ENCODE assay signal across 16 cellular contexts in the genomic region with DNA sequence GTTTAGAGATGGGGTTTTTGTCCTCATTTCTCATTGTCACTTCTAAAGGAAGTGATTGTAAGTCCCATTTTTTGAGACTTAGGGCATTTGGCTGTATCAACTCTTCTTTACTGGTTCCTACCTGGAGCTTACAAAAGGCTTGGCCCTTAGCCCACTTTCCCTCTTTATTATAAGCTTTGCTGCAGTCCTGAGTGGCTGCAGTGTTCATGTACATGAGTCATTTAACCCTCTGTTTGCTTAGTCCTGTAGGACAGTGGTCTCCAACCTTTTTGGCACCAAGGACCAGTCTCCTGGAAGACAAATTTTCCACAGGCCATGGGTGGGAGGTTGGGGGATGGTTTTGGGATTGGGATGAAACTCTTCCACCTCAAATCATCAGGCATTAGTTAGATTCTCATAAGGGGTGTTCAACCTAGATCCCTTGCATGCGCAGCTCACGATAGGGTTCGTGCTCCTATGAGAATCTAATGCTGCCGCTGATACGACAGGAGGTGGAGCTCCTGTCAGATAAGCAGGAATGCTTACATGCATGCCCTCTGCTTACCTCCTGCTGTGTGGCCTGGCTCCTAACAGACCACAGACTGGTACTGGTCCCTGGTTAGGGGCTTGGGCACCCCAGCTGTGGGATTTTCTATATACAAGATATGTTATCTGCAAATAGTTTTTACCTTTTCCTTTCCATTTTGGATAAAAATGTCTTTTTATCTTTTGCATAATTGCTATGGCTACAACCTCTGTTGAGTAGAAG.
DNase-seq lines count a peak whose midpoint lies in the region; FAIRE-seq and TF ChIP-seq lines count a peak whose summit lies in the region.
"Had no signal": no experiment of that assay in that cellular context is flagged by ENCODE, and none has a peak within 500 bp of the region (broad histone marks: within the 10 kb centered on the region; RNA-seq: fewer than 3 reads in every experiment).

No MANE protein-coding gene starts in this region.

- peaks cover 1% of the 10 kb centered on the region; the same call in 1 of the 2 replicates for H3K36me3 Mint-ChIP-seq in HFFc6 (ENCODE audit: low read depth)

- no peak overlapping the region for H2AK5ac ChIP-seq in trophoblast cell (ENCODE audit: low read length)

- H3K4me1 ChIP-seq in trophoblast cell (ENCODE audit: control insufficient read depth in 1 of 2, insufficient read depth in 2 of 2, low read length in 2 of 2): peaks cover 6 to 11% of the 10 kb centered on the region in 2 experiments

- no peak overlapping the region for H3K4me2 ChIP-seq in trophoblast cell (ENCODE audit: low read length)

- H3K14ac ChIP-seq in trophoblast cell (ENCODE audit: low read length): no peak overlapping the region

- H3K79me2 ChIP-seq in trophoblast cell (ENCODE audit: control insufficient read depth, insufficient read depth, low read length, poor library complexity): peaks cover 2% of the 10 kb centered on the region

- no peak overlapping the region for H2BK12ac ChIP-seq in trophoblast cell (ENCODE audit: low read length)

- peak overlapping the region; percentile 7 for H4K8ac ChIP-seq in trophoblast cell (ENCODE audit: low read depth, low read length)

- H3K18ac ChIP-seq in trophoblast cell (ENCODE audit: low read length): peak overlapping the region; percentile 2

- no peak overlapping the region for H3K23ac ChIP-seq in trophoblast cell (ENCODE audit: low read length)

- peaks cover 7% of the 10 kb centered on the region for H3K79me1 ChIP-seq in trophoblast cell (ENCODE audit: low read length)

- H3K27ac Mint-ChIP-seq in HFFc6: peak overlapping the region; percentile 27
- H3K27ac Mint-ChIP-seq: activated CD4-positive, alpha-beta memory T cell treated with anti-CD3 and anti-CD28 coated beads, Interleukin-2, amount 10 ng/mL, durations not matched to agents 7 days and 5 days; activated T-cell treated with anti-CD3 and anti-CD28 coated beads, Interleukin-2, amount 50 U/mL, for 72 hours had no signal

- DNase-seq in HFFc6 (no peak), NCI-H2196 treated with DMSO at 0.1 percent for 48 hours (lab: John Stamatoyannopoulos, UW; ENCODE audit: unreplicated experiment) (peak; percentile 51), cardiac fibroblast (ENCODE audit: low read depth in 2 of 2) (peak; percentile 12 to 19), trophoblast cell (peak in 1 of 2 donors; percentile 25), NCI-H524 treated with DMSO at 0.1 percent for 48 hours (lab: John Stamatoyannopoulos, UW) (no peak), GOT3 (lab: John Stamatoyannopoulos, UW) (no peak), D721Med (ENCODE audit: insufficient read length, low spot score) (no peak)
- DNase-seq: activated CD4-positive, alpha-beta memory T cell treated with anti-CD3 and anti-CD28 coated beads, Interleukin-2, amount 10 ng/mL, durations not matched to agents 7 days and 5 days; activated T-cell treated with anti-CD3 and anti-CD28 coated beads, Interleukin-2, amount 50 U/mL, for 72 hours; AML-193; effector CD4-positive, alpha-beta T cell; HCEC 1CT; left colon; naive B cell; NCI-H2171 treated with DMSO at 0.1 percent for 48 hours had no signal

- H3K4me3 Mint-ChIP-seq in HFFc6: no peak overlapping the region
- H3K4me3 Mint-ChIP-seq: activated CD4-positive, alpha-beta memory T cell treated with anti-CD3 and anti-CD28 coated beads, Interleukin-2, amount 10 ng/mL, durations not matched to agents 7 days and 5 days; activated T-cell treated with anti-CD3 and anti-CD28 coated beads, Interleukin-2, amount 50 U/mL, for 72 hours; naive B cell had no signal

- H3K4me3 ChIP-seq in cardiac fibroblast (replicated peaks in 1 of 2; ENCODE audit: low read depth in 2 of 2, low read length in 2 of 2) (no peak overlapping the region), trophoblast cell (ENCODE audit: low read depth, low read length) (no peak overlapping the region)
- H3K4me3 ChIP-seq: ascending aorta had no signal

- no peaks in the 10 kb centered on the region for H3K9me3 ChIP-seq in trophoblast cell (ENCODE audit: insufficient read depth, low read depth, low read length)
- H3K9me3 ChIP-seq: ascending aorta had no signal

- H3K4ac ChIP-seq in trophoblast cell (ENCODE audit: low read depth, low read length): peak overlapping the region; percentile 78

- TF ChIP-seq CTCF in HFFc6 (IDR thresholded peaks at IDR 0.05) (no peak), cardiac fibroblast (IDR thresholded peaks at IDR 0.05; ENCODE audit: low read depth, low read length) (no peak), D721Med (IDR thresholded peaks at IDR 0.05; ENCODE audit: insufficient read depth, missing control alignments) (no peak)

- H4K91ac ChIP-seq in trophoblast cell (ENCODE audit: low read depth, low read length): peak overlapping the region; percentile 2

- H2AFZ ChIP-seq in trophoblast cell (ENCODE audit: insufficient read depth, low read length, poor library complexity): no peak overlapping the region

- peaks cover 2 to 4% of the 10 kb centered on the region in 2 experiments for H3K36me3 ChIP-seq in trophoblast cell (ENCODE audit: control insufficient read depth in 1 of 2, insufficient read depth in 2 of 2, low read length in 2 of 2)

- no peaks in the 10 kb centered on the region for H3K9me3 Mint-ChIP-seq in HFFc6
- H3K9me3 Mint-ChIP-seq: activated CD4-positive, alpha-beta memory T cell treated with anti-CD3 and anti-CD28 coated beads, Interleukin-2, amount 10 ng/mL, durations not matched to agents 7 days and 5 days; activated T-cell treated with anti-CD3 and anti-CD28 coated beads, Interleukin-2, amount 50 U/mL, for 72 hours had no signal

- FAIRE-seq in D721Med (lab: Jason Lieb, UNC): no peak

- peak overlapping the region; percentile 24 for H2BK120ac ChIP-seq in trophoblast cell (ENCODE audit: insufficient read depth, low read length, poor library complexity)

- no peak overlapping the region for H3K9ac ChIP-seq in trophoblast cell (ENCODE audit: low read length)

- no peaks in the 10 kb centered on the region for H3K27me3 ChIP-seq in trophoblast cell (ENCODE audit: insufficient read depth, low read length)
- H3K27me3 ChIP-seq: ascending aorta had no signal

- no peak overlapping the region for H3K27ac ChIP-seq in trophoblast cell (ENCODE audit: low read depth, low read length)

- WGBS in trophoblast cell (ENCODE audit: extremely low coverage, insufficient coverage, insufficient read length): no CpG with 5 or more reads among the region's 5 CpGs

- no peak overlapping the region for H4K12ac ChIP-seq in trophoblast cell (ENCODE audit: low read depth, low read length)

- no peaks in the 10 kb centered on the region; the same call in 1 of the 2 replicates for H3K27me3 Mint-ChIP-seq in HFFc6 (ENCODE audit: insufficient read depth)
- H3K27me3 Mint-ChIP-seq: activated CD4-positive, alpha-beta memory T cell treated with anti-CD3 and anti-CD28 coated beads, Interleukin-2, amount 10 ng/mL, durations not matched to agents 7 days and 5 days; naive B cell had no signal

- peaks cover 70% of the 10 kb centered on the region for H3K4me1 Mint-ChIP-seq in HFFc6 (ENCODE audit: low read depth)

- H2BK5ac ChIP-seq in trophoblast cell (ENCODE audit: low read depth, low read length, poor library complexity): no peak overlapping the region

Comparison
In these comparisons a context has a peak if more than half of its experiments do, and no peak if none do; other contexts are left out.
1. DNase-seq: peak in NCI-H2196 treated with DMSO at 0.1 percent for 48 hours (single experiment) and cardiac fibroblast (2 of 2); none in HFFc6 (single experiment), NCI-H524 treated with DMSO at 0.1 percent for 48 hours (single experiment), GOT3 (single experiment) and D721Med (single experiment).